Comparison of ENCODE assay signal across 1 cellular context in the genomic region with DNA sequence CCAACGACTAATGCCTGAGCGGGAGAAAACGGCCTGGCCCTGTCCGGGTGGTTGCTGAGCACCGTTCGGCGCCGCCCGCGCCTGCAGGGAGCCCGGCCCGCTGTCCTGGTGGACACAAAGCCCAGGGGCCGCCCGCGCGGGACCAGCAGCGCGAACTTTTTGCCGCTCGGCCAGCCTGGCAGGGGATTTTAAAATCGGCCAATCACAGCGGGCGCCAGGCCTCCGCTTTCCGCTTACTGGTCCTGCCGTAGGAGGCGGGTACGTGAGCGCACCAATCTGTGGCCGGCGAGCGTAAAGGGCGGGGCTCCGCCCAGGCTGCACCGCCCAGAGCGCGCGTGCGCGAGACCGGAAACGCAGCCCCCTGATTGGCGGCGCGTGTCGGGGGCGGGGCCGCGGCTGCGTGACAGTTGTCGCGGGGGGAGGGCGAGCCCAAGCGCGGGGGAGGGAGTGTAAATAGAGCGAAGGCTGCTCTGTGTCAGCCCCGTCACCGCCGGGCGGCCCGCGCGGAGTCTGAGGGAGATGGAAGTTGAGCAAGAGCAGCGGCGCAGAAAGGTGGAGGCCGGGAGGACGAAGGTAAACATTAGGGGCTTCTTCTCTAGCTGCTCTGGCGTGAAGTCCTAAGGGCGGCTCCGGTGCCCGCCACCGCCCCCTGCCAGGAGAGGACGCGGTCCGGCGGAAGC.
A peak's percentile ranks its signal among the peaks of the same experiment; 100 is the strongest.
TF ChIP-seq lines count a peak whose summit lies in the region.

A gene (minus strand): TSS at position 161 of the 680 bp plus-strand sequence. CDS start 1,132 bp downstream, outside the sequence.
A gene with protein sequence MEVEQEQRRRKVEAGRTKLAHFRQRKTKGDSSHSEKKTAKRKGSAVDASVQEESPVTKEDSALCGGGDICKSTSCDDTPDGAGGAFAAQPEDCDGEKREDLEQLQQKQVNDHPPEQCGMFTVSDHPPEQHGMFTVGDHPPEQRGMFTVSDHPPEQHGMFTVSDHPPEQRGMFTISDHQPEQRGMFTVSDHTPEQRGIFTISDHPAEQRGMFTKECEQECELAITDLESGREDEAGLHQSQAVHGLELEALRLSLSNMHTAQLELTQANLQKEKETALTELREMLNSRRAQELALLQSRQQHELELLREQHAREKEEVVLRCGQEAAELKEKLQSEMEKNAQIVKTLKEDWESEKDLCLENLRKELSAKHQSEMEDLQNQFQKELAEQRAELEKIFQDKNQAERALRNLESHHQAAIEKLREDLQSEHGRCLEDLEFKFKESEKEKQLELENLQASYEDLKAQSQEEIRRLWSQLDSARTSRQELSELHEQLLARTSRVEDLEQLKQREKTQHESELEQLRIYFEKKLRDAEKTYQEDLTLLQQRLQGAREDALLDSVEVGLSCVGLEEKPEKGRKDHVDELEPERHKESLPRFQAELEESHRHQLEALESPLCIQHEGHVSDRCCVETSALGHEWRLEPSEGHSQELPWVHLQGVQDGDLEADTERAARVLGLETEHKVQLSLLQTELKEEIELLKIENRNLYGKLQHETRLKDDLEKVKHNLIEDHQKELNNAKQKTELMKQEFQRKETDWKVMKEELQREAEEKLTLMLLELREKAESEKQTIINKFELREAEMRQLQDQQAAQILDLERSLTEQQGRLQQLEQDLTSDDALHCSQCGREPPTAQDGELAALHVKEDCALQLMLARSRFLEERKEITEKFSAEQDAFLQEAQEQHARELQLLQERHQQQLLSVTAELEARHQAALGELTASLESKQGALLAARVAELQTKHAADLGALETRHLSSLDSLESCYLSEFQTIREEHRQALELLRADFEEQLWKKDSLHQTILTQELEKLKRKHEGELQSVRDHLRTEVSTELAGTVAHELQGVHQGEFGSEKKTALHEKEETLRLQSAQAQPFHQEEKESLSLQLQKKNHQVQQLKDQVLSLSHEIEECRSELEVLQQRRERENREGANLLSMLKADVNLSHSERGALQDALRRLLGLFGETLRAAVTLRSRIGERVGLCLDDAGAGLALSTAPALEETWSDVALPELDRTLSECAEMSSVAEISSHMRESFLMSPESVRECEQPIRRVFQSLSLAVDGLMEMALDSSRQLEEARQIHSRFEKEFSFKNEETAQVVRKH (N-terminal part only) (plus strand): TSS at position 447 of the 680 bp plus-strand sequence. CDS start 73 bp downstream, at position 520.

TF ChIP-seq in K562, 482 proteins besides CTCF, POLR2A, EP300 and RAD21 (continued from another document and continues in another):
- TF ChIP-seq, protein P1, sequence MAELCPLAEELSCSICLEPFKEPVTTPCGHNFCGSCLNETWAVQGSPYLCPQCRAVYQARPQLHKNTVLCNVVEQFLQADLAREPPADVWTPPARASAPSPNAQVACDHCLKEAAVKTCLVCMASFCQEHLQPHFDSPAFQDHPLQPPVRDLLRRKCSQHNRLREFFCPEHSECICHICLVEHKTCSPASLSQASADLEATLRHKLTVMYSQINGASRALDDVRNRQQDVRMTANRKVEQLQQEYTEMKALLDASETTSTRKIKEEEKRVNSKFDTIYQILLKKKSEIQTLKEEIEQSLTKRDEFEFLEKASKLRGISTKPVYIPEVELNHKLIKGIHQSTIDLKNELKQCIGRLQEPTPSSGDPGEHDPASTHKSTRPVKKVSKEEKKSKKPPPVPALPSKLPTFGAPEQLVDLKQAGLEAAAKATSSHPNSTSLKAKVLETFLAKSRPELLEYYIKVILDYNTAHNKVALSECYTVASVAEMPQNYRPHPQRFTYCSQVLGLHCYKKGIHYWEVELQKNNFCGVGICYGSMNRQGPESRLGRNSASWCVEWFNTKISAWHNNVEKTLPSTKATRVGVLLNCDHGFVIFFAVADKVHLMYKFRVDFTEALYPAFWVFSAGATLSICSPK (IDR thresholded peaks at IDR 0.05; ENCODE audit: borderline replicate concordance) = no peak
- TF ChIP-seq BDP1 (IDR thresholded peaks at IDR 0.05; ENCODE audit: insufficient read depth, insufficient read length) (no peak), ZNF133 (CRISPR knock-in tag; IDR thresholded peaks at IDR 0.05) (no peak), NFE2L1 (tag; IDR thresholded peaks at IDR 0.05; ENCODE audit: borderline replicate concordance, low read depth) (no peak), FOXP1 (CRISPR knock-in tag; IDR thresholded peaks at IDR 0.05) (peak; percentile 92; the same call in 1 of the 2 replicates), SRSF3 (IDR thresholded peaks at IDR 0.05; ENCODE audit: insufficient read depth, low read length) (0 out of 2 replicates have a peak, but pooled peaks have one; percentile 75), CXXC5 (CRISPR knock-in tag; IDR thresholded peaks at IDR 0.05) (peak; percentile 73), NR3C1 (CRISPR knock-in tag; IDR thresholded peaks at IDR 0.05) (no peak), CBFA2T3 (IDR thresholded peaks at IDR 0.05) (no peak; the same call in 1 of the 2 replicates), ZNF668 (CRISPR knock-in tag; IDR thresholded peaks at IDR 0.05) (no peak), ZC3H8 (IDR thresholded peaks at IDR 0.05) (no peak), SMARCA4 (IDR thresholded peaks at IDR 0.05) (peak; percentile 34), HIVEP1 (CRISPR knock-in tag; IDR thresholded peaks at IDR 0.05) (no peak), PHF8 (IDR thresholded peaks at IDR 0.05; ENCODE audit: borderline replicate concordance, low read length) (peak; percentile 88; the same call in 1 of the 2 replicates), U2AF2 (optimal IDR thresholded peaks at IDR 0.05; ENCODE audit: low read depth, low read length) (no peak), RBM15 (IDR thresholded peaks at IDR 0.05; ENCODE audit: insufficient read depth, low read length) (no peak)
- TF ChIP-seq, protein P2, sequence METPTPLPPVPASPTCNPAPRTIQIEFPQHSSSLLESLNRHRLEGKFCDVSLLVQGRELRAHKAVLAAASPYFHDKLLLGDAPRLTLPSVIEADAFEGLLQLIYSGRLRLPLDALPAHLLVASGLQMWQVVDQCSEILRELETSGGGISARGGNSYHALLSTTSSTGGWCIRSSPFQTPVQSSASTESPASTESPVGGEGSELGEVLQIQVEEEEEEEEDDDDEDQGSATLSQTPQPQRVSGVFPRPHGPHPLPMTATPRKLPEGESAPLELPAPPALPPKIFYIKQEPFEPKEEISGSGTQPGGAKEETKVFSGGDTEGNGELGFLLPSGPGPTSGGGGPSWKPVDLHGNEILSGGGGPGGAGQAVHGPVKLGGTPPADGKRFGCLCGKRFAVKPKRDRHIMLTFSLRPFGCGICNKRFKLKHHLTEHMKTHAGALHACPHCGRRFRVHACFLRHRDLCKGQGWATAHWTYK (CRISPR knock-in tag; IDR thresholded peaks at IDR 0.05) = peak; percentile 66; the same call in 1 of the 2 replicates
- TF ChIP-seq, protein P3, sequence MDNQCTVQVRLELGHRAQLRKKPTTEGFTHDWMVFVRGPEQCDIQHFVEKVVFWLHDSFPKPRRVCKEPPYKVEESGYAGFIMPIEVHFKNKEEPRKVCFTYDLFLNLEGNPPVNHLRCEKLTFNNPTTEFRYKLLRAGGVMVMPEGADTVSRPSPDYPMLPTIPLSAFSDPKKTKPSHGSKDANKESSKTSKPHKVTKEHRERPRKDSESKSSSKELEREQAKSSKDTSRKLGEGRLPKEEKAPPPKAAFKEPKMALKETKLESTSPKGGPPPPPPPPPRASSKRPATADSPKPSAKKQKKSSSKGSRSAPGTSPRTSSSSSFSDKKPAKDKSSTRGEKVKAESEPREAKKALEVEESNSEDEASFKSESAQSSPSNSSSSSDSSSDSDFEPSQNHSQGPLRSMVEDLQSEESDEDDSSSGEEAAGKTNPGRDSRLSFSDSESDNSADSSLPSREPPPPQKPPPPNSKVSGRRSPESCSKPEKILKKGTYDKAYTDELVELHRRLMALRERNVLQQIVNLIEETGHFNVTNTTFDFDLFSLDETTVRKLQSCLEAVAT (IDR thresholded peaks at IDR 0.05) = peak; percentile 34 to 69; a peak in 2 of 4 replicates
- TF ChIP-seq, protein P4, sequence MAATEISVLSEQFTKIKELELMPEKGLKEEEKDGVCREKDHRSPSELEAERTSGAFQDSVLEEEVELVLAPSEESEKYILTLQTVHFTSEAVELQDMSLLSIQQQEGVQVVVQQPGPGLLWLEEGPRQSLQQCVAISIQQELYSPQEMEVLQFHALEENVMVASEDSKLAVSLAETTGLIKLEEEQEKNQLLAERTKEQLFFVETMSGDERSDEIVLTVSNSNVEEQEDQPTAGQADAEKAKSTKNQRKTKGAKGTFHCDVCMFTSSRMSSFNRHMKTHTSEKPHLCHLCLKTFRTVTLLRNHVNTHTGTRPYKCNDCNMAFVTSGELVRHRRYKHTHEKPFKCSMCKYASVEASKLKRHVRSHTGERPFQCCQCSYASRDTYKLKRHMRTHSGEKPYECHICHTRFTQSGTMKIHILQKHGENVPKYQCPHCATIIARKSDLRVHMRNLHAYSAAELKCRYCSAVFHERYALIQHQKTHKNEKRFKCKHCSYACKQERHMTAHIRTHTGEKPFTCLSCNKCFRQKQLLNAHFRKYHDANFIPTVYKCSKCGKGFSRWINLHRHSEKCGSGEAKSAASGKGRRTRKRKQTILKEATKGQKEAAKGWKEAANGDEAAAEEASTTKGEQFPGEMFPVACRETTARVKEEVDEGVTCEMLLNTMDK (IDR thresholded peaks at IDR 0.05; ENCODE audit: borderline replicate concordance, insufficient read depth, low read depth, low read length, poor library complexity, severe bottlenecking) = no peak
- TF ChIP-seq, protein P5, sequence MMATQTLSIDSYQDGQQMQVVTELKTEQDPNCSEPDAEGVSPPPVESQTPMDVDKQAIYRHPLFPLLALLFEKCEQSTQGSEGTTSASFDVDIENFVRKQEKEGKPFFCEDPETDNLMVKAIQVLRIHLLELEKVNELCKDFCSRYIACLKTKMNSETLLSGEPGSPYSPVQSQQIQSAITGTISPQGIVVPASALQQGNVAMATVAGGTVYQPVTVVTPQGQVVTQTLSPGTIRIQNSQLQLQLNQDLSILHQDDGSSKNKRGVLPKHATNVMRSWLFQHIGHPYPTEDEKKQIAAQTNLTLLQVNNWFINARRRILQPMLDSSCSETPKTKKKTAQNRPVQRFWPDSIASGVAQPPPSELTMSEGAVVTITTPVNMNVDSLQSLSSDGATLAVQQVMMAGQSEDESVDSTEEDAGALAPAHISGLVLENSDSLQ (IDR thresholded peaks at IDR 0.05) = peak; percentile 95
- TF ChIP-seq, protein P6, sequence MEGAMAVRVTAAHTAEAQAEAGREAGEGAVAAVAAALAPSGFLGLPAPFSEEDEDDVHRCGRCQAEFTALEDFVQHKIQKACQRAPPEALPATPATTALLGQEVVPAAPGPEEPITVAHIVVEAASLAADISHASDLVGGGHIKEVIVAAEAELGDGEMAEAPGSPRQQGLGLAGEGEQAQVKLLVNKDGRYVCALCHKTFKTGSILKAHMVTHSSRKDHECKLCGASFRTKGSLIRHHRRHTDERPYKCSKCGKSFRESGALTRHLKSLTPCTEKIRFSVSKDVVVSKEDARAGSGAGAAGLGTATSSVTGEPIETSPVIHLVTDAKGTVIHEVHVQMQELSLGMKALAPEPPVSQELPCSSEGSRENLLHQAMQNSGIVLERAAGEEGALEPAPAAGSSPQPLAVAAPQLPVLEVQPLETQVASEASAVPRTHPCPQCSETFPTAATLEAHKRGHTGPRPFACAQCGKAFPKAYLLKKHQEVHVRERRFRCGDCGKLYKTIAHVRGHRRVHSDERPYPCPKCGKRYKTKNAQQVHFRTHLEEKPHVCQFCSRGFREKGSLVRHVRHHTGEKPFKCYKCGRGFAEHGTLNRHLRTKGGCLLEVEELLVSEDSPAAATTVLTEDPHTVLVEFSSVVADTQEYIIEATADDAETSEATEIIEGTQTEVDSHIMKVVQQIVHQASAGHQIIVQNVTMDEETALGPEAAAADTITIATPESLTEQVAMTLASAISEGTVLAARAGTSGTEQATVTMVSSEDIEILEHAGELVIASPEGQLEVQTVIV (CRISPR knock-in tag; IDR thresholded peaks at IDR 0.05; ENCODE audit: borderline replicate concordance) = no peak
- TF ChIP-seq, protein P7, sequence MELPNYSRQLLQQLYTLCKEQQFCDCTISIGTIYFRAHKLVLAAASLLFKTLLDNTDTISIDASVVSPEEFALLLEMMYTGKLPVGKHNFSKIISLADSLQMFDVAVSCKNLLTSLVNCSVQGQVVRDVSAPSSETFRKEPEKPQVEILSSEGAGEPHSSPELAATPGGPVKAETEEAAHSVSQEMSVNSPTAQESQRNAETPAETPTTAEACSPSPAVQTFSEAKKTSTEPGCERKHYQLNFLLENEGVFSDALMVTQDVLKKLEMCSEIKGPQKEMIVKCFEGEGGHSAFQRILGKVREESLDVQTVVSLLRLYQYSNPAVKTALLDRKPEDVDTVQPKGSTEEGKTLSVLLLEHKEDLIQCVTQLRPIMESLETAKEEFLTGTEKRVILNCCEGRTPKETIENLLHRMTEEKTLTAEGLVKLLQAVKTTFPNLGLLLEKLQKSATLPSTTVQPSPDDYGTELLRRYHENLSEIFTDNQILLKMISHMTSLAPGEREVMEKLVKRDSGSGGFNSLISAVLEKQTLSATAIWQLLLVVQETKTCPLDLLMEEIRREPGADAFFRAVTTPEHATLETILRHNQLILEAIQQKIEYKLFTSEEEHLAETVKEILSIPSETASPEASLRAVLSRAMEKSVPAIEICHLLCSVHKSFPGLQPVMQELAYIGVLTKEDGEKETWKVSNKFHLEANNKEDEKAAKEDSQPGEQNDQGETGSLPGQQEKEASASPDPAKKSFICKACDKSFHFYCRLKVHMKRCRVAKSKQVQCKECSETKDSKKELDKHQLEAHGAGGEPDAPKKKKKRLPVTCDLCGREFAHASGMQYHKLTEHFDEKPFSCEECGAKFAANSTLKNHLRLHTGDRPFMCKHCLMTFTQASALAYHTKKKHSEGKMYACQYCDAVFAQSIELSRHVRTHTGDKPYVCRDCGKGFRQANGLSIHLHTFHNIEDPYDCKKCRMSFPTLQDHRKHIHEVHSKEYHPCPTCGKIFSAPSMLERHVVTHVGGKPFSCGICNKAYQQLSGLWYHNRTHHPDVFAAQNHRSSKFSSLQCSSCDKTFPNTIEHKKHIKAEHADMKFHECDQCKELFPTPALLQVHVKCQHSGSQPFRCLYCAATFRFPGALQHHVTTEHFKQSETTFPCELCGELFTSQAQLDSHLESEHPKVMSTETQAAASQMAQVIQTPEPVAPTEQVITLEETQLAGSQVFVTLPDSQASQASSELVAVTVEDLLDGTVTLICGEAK (IDR thresholded peaks at IDR 0.05) = peak; percentile 24; the same call in 1 of the 2 replicates
- TF ChIP-seq, protein P7 (CRISPR knock-in tag; IDR thresholded peaks at IDR 0.05) = no peak
